11 cellular contexts compared by ENCODE assay signal in the genomic region with DNA sequence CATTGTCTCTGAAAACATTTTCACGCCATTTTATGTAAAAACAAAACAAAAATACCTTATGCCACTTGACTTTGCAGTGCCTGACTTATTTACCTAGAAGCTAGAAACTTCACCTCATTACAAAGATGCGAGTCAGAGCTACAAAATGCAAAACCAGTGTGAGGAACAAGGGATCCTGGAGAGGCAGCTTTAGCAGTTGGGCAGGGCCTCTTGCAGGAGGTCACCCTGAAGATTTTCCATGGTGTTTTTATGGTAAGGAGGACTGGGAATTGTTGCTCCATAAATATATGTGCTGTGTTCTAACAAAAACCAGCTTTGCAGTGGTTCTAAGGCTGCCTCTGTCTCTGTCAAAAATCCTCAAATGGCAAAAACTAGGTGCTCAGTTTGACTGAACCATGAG. TPM values are rescaled to one million over a fixed set of nuclear protein-coding genes. Genes with fewer than 3 reads are reported as not detected.
DNase-seq lines count a peak whose midpoint lies in the region; ATAC-seq and TF ChIP-seq lines count a peak whose summit lies in the region.
"Had no signal": no experiment of that assay in that cellular context is flagged by ENCODE, and none has a peak within 500 bp of the region (broad histone marks: within the 10 kb centered on the region; RNA-seq: fewer than 3 reads in every experiment).

No MANE protein-coding gene starts in this region.

- 23 to 51% methylated on average over 2 of the region's 2 CpGs for WGBS in thyroid gland, 2 donors

- no peaks in the 10 kb centered on the region for H3K27me3 ChIP-seq in thyroid gland

- no peak for TF ChIP-seq CTCF in thyroid gland (IDR thresholded peaks at IDR 0.05)

- TF ChIP-seq POLR2A in thyroid gland (IDR thresholded peaks at IDR 0.05), result peak in 1 of 2 donors; percentile 62

- no peaks in the 10 kb centered on the region for H3K9me3 ChIP-seq in thyroid gland

- peak; percentile 31 for DNase-seq in DMS53 (lab: John Stamatoyannopoulos, UW)
- no peak for DNase-seq in DMS53 treated with DMSO at 0.1 percent for 48 hours (lab: John Stamatoyannopoulos, UW; ENCODE audit: unreplicated experiment)
- DNase-seq in astrocyte of the hippocampus (ENCODE audit: low read depth, low spot score), result peak; percentile 67
- peak; percentile 40 for DNase-seq in iPS-NIHi11 (ENCODE audit: low spot score)
- peak; percentile 32 to 40 for DNase-seq in thyroid gland
- DNase-seq in NCI-H1694 (lab: John Stamatoyannopoulos, UW), result no peak
- DNase-seq in activated CD4-positive, CD25-positive, alpha-beta regulatory T cell treated with anti-CD3 and anti-CD28 coated beads, Interleukin-2, amount 50 U/mL, for 72 hours, result no peak
- DNase-seq: activated effector memory CD4-positive, alpha-beta T cell treated with Interleukin-2 at 50 U/mL for 16 hours; NCI-H1694 treated with DMSO at 0.1 percent for 48 hours had no signal

- intact Hi-C loops in thyroid gland (cut with DNase I), result no loop called here

- peaks cover 17 to 26% of the 10 kb centered on the region in 2 donors for H3K4me1 ChIP-seq in thyroid gland

- ATAC-seq in GM19397 (IDR thresholded peaks at IDR 0.05; ENCODE audit: unreplicated experiment), result no peak

- H3K36me3 ChIP-seq in thyroid gland, result no peaks in the 10 kb centered on the region

- H3K4me3 ChIP-seq in thyroid gland (replicated peaks in 1 of 3), result no peak overlapping the region

- peak overlapping the region; percentile 61 to 88 (median 77) for H3K27ac ChIP-seq in thyroid gland
- H3K27ac ChIP-seq: 22Rv1 had no signal

RNA-seq across cellular contexts. Expression of a gene that starts 36.4 kb away (rescaled TPM):
- 10 to 100 TPM; 27.1 to 58.1 (median 31.3) TPM for total RNA-seq in thyroid gland

Comparison
In these comparisons a context has a peak if more than half of its experiments do, and no peak if none do; other contexts are left out.
1. DNase-seq: peak in DMS53 (single experiment), astrocyte of the hippocampus (single experiment), iPS-NIHi11 (single experiment) and thyroid gland (2 of 2); none in DMS53 treated with DMSO at 0.1 percent for 48 hours (single experiment), NCI-H1694 (single experiment) and activated CD4-positive, CD25-positive, alpha-beta regulatory T cell treated with anti-CD3 and anti-CD28 coated beads, Interleukin-2, amount 50 U/mL, for 72 hours (single experiment).